1 cellular context compared by ENCODE assay signal in the genomic region with DNA sequence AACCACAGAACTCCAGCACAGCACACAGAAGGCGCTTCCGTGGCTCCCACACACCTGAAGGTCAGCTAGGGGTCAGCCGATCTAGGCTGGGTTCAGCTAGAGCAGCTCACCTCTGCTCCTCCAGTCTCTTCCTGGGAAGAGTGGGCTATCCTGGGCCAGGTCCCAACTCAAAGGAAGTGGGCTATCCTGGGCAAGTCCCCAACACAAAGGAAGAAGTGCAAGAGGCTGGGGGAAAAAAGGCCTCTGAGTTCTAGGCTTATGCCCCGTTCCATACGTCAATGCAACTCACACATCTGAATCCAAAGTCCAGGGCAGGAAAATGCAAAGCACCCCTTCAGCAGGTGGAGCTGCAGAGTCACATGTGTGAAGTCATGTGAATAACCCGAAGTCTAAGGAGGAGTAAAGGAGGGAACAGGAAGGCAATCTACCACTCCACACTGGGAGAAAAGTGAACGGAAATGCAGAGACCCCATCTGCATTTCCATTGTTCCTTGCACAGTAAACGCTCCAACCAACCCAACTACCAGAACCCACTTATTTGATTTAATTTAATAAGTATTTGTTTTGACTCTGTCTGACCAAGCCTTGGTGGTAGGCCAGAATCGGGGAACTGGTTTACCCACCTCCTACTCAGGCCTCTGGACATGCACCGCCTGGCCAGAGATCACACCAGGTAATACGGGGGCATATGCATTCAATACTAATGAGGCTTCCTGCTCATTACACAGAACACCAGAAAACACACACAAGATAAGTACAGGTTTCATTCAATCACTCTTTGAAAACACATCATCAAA.
TF ChIP-seq lines count a peak whose summit lies in the region.

No MANE protein-coding gene starts in this region.

TF ChIP-seq in WTC11, 78 proteins besides CTCF, POLR2A, EP300 and RAD21 (continued from another document):
- peak; percentile 60 for TF ChIP-seq USF2 (CRISPR knock-in tag; IDR thresholded peaks at IDR 0.05)
